In the genomic region with DNA sequence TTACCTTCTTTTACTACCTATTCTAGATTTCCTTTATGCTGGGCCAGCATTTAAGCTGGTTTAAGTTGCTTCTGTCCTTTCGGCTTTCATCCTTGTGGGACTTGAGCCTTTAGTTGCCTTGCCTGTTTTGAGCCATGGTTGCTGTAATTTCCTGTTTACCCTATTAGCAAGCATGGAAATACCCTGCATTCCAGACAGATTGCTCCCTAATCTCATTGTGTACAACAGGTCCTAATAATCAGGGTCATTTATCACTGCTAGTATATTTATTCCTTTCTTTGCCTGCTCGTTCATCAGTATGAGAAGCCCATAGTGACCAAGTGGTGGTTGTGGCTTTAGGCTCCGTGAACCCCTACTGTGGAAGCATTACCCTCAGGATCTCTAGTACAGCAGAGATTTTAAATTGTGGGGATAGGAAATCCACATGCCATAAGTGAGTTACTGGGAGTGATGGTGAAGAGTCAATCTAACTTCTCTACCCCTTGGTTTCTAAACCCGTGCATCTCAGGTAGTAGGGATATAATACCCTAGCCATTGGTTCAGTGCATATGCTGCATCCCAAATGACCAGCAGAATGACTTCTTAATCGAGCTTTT, we compare ENCODE assay signal across 13 cellular contexts. TPM values are rescaled to one million over a fixed set of nuclear protein-coding genes. Genes with fewer than 3 reads are reported as not detected.
DNase-seq lines count a peak whose midpoint lies in the region; TF ChIP-seq lines count a peak whose summit lies in the region.
"Had no signal": no experiment of that assay in that cellular context is flagged by ENCODE, and none has a peak within 500 bp of the region (broad histone marks: within the 10 kb centered on the region; RNA-seq: fewer than 3 reads in every experiment).

No MANE protein-coding gene starts in this region.

- intact Hi-C loops in activated CD4-positive, alpha-beta T cell treated with anti-CD3 and anti-CD28 coated beads, Interleukin-2, amount 10 ng/mL, durations not matched to agents 24 days and 14 days (cut with micrococcal nuclease): loop anchor here (2.0 kb wide), 1 partner anchor 15 kb away; no protein-coding TSS in a partner anchor
- intact Hi-C loops in stomach (cut with DNase I; ENCODE audit: low total_unique reads): no loop called here

- peaks cover 26% of the 10 kb centered on the region for H3K4me1 Mint-ChIP-seq in activated CD4-positive, alpha-beta T cell treated with anti-CD3 and anti-CD28 coated beads, Interleukin-2, amount 10 ng/mL, durations not matched to agents 24 days and 14 days

- no peak overlapping the region for H2AFZ ChIP-seq in smooth muscle cell (ENCODE audit: low read depth)

- CTCF ChIA-PET in RWPE1 (lab: Yijun Ruan, JAX): no interaction called here

- no peak for TF ChIP-seq POLR2A in stomach (IDR thresholded peaks at IDR 0.05)

- H3K27ac ChIP-seq in RWPE1 (no peak overlapping the region), smooth muscle cell (ENCODE audit: low read depth) (peak overlapping the region; percentile 54), stomach (peak overlapping the region in 2 of 5 donors; percentile 48 to 58)

- no peaks in the 10 kb centered on the region for H3K27me3 ChIP-seq in smooth muscle cell (ENCODE audit: low read depth)
- H3K27me3 ChIP-seq in stomach: no peaks in the 10 kb centered on the region

- H3K27me3 Mint-ChIP-seq in activated CD4-positive, alpha-beta T cell treated with anti-CD3 and anti-CD28 coated beads, Interleukin-2, amount 10 ng/mL, durations not matched to agents 24 days and 14 days: no peaks in the 10 kb centered on the region

- no peak for TF ChIP-seq EP300 in stomach (IDR thresholded peaks at IDR 0.05)

- peaks cover 45% of the 10 kb centered on the region for H3K36me3 Mint-ChIP-seq in activated CD4-positive, alpha-beta T cell treated with anti-CD3 and anti-CD28 coated beads, Interleukin-2, amount 10 ng/mL, durations not matched to agents 24 days and 14 days (ENCODE audit: low read depth)

- peaks cover 8% of the 10 kb centered on the region for H3F3A ChIP-seq in smooth muscle cell (ENCODE audit: low read depth)

- 44% methylated on average over 5 of the region's 5 CpGs for WGBS in smooth muscle cell (ENCODE audit: low lambda C conversion rate)
- 52 to 59% (median 54%) methylated on average over 5 of the region's 5 CpGs for WGBS in stomach, 5 donors

- H3K4me1 ChIP-seq in smooth muscle cell (ENCODE audit: low read depth): peaks cover 4% of the 10 kb centered on the region
- H3K4me1 ChIP-seq in stomach: peaks cover 7 to 43% (median 26%) of the 10 kb centered on the region in 4 donors

- POLR2A ChIA-PET in RWPE1 (lab: Yijun Ruan, JAX; ENCODE audit: low non-redundant PET): no interaction called here

- peaks cover 57% of the 10 kb centered on the region for H4K20me1 ChIP-seq in smooth muscle cell (ENCODE audit: low read depth)

- peaks cover 9% of the 10 kb centered on the region for H3K9me3 Mint-ChIP-seq in activated CD4-positive, alpha-beta T cell treated with anti-CD3 and anti-CD28 coated beads, Interleukin-2, amount 10 ng/mL, durations not matched to agents 24 days and 14 days

- TF ChIP-seq CTCF in RWPE1 (conservative IDR thresholded peaks at IDR 0.05; ENCODE audit: low read depth) (no peak), smooth muscle cell (IDR thresholded peaks at IDR 0.05; ENCODE audit: borderline replicate concordance, insufficient read depth, poor library complexity, severe bottlenecking) (no peak), stomach (IDR thresholded peaks at IDR 0.05) (no peak)

- peak overlapping the region; percentile 8 for H3K4me2 ChIP-seq in smooth muscle cell

- H3K27ac Mint-ChIP-seq in activated CD4-positive, alpha-beta T cell treated with anti-CD3 and anti-CD28 coated beads, Interleukin-2, amount 10 ng/mL, durations not matched to agents 24 days and 14 days: no peak overlapping the region

- peak overlapping the region; percentile 1 for H3K9ac ChIP-seq in smooth muscle cell (ENCODE audit: low read depth)

- peaks cover 95% of the 10 kb centered on the region for H3K79me2 ChIP-seq in smooth muscle cell (ENCODE audit: low read depth)

- H3K9me3 ChIP-seq in smooth muscle cell (replicated peaks; ENCODE audit: low read depth) (no peaks in the 10 kb centered on the region), stomach (peaks cover 0 to 13% (median 4%) of the 10 kb centered on the region in 4 donors)

- no peak overlapping the region for H3K4me3 ChIP-seq in smooth muscle cell
- no peak overlapping the region for H3K4me3 ChIP-seq in stomach

- no peaks in the 10 kb centered on the region for H3K36me3 ChIP-seq in smooth muscle cell (ENCODE audit: low read depth)
- H3K36me3 ChIP-seq in stomach: peaks cover 0 to 5% (median 0%) of the 10 kb centered on the region in 4 donors

- H3K4me3 Mint-ChIP-seq in activated CD4-positive, alpha-beta T cell treated with anti-CD3 and anti-CD28 coated beads, Interleukin-2, amount 10 ng/mL, durations not matched to agents 24 days and 14 days: no peak overlapping the region

- DNase-seq in activated CD4-positive, alpha-beta T cell treated with anti-CD3 and anti-CD28 coated beads, Interleukin-2, amount 10 ng/mL, durations not matched to agents 24 days and 14 days: peak; percentile 45
- DNase-seq in activated CD4-positive, alpha-beta T cell treated with anti-CD3 and anti-CD28 coated beads for 1 hour: no peak
- DNase-seq in RWPE1 (ENCODE audit: low spot score): peak; percentile 41
- peak; percentile 1 for DNase-seq in fibroblast of the conjunctiva (ENCODE audit: low read depth)
- DNase-seq in smooth muscle cell (lab: John Stamatoyannopoulos, UW; ENCODE audit: unreplicated experiment): no peak
- DNase-seq in HT-29 (ENCODE audit: low spot score): no peak
- DNase-seq in activated CD4-positive, alpha-beta T cell treated with anti-CD3 and anti-CD28 coated beads, Interleukin-2, amount 50 U/mL, for 48 hours: no peak
- no peak for DNase-seq in stomach
- DNase-seq: 8988T; activated CD4-positive, alpha-beta T cell treated with anti-CD3 and anti-CD28 coated beads, Interleukin-2, amount 50 U/mL, for 4 hours; aorta; hippocampal formation; SHP77 had no signal

RNA-seq across cellular contexts. Expression of gene NCK1, which starts 31.9 kb away (rescaled TPM):
- 34.7 and 35.3 TPM in 2 replicates for total RNA-seq in activated CD4-positive, alpha-beta T cell treated with anti-CD3 and anti-CD28 coated beads, Interleukin-2, amount 10 ng/mL, durations not matched to agents 24 days and 14 days
- total RNA-seq in smooth muscle cell (41.8 and 59.2 TPM in 2 replicates), stomach (10 to 100 TPM; 21.0 to 59.8 (median 29.8) TPM)
- polyA plus RNA-seq in smooth muscle cell (21.1 and 23.6 TPM in 2 replicates), stomach (10 to 100 TPM; 11.9 to 22.5 (median 16.3) TPM)
- total RNA-seq in HT-29 (2014; rRNA removed; shearing (Covaris generic)): 6.3 and 9.5 TPM in 2 replicates

Comparison
In these comparisons a context has a peak if more than half of its experiments do, and no peak if none do; other contexts are left out.
1. DNase-seq: peak in activated CD4-positive, alpha-beta T cell treated with anti-CD3 and anti-CD28 coated beads, Interleukin-2, amount 10 ng/mL, durations not matched to agents 24 days and 14 days (single experiment), RWPE1 (single experiment) and fibroblast of the conjunctiva (single experiment); none in activated CD4-positive, alpha-beta T cell treated with anti-CD3 and anti-CD28 coated beads for 1 hour (single experiment), smooth muscle cell (single experiment), HT-29 (single experiment), activated CD4-positive, alpha-beta T cell treated with anti-CD3 and anti-CD28 coated beads, Interleukin-2, amount 50 U/mL, for 48 hours (0 of 2) and stomach (single experiment).